Comparison of ENCODE assay signal across 15 cellular contexts in genomic region chr10:125049216-125049903, GRCh38.
DNase-seq lines count a peak whose midpoint lies in the region; TF ChIP-seq lines count a peak whose summit lies in the region.
"Had no signal": no experiment of that assay in that cellular context is flagged by ENCODE, and none has a peak within 500 bp of the region (broad histone marks: within the 10 kb centered on the region; RNA-seq: fewer than 3 reads in every experiment).

No MANE protein-coding gene starts in this region.

- DNase-seq in OCI-M2 (lab: John Stamatoyannopoulos, UW; ENCODE audit: unreplicated experiment), result peak; percentile 15
- no peak for DNase-seq in chondrocyte (ENCODE audit: low spot score)
- DNase-seq in type B pancreatic cell (ENCODE audit: extremely low spot score, unreplicated experiment), result no peak
- DNase-seq in CD8-positive, alpha-beta memory T cell, result no peak
- DNase-seq in activated naive CD4-positive, alpha-beta T cell treated with anti-CD3 and anti-CD28 coated beads for 36 hours, result no peak
- DNase-seq in brain microvascular endothelial cell, result no peak
- DNase-seq: activated CD8-positive, alpha-beta memory T cell treated with anti-CD3 and anti-CD28 coated beads, Interleukin-2, amount 50 U/mL, for 48 hours; CD8-positive, alpha-beta T cell; GF-D8; NCI-H1105 treated with DMSO at 0.1 percent for 48 hours; NCI-H2227 treated with DMSO at 0.1 percent for 48 hours had no signal

- H3K36me3 ChIP-seq in CD8-positive, alpha-beta memory T cell (ENCODE audit: insufficient read depth, low read length), result no peaks in the 10 kb centered on the region
- H3K36me3 ChIP-seq in brain microvascular endothelial cell (replicated peaks), result no peaks in the 10 kb centered on the region

- no peaks in the 10 kb centered on the region for H3K27me3 ChIP-seq in CD8-positive, alpha-beta memory T cell (ENCODE audit: insufficient read depth, low read length, poor library complexity, severe bottlenecking)
- no peaks in the 10 kb centered on the region for H3K27me3 ChIP-seq in brain microvascular endothelial cell (replicated peaks)

- H3K27me3 Mint-ChIP-seq in chondrocyte (ENCODE audit: low read depth) (no peaks in the 10 kb centered on the region), nephron (ENCODE audit: low read depth) (no peaks in the 10 kb centered on the region), type B pancreatic cell (no peaks in the 10 kb centered on the region)
- H3K27me3 Mint-ChIP-seq in CD8-positive, alpha-beta memory T cell, result peaks cover 4 to 20% of the 10 kb centered on the region in 2 donors
- H3K27me3 Mint-ChIP-seq in activated naive CD4-positive, alpha-beta T cell treated with anti-CD3 and anti-CD28 coated beads for 36 hours (ENCODE audit: low read depth), result no peaks in the 10 kb centered on the region

- POLR2A ChIA-PET in CD8-positive, alpha-beta memory T cell (lab: Charles Lee), result no interaction called here

- H3K27ac Mint-ChIP-seq in chondrocyte (ENCODE audit: unreplicated experiment) (peak overlapping the region; percentile 87), nephron (peak overlapping the region; percentile 58 to 80 (median 60)), type B pancreatic cell (peak overlapping the region; percentile 92)
- H3K27ac Mint-ChIP-seq in CD8-positive, alpha-beta memory T cell, result peak overlapping the region in 2 of 8 donors; percentile 23 to 55
- no peak overlapping the region for H3K27ac Mint-ChIP-seq in activated naive CD4-positive, alpha-beta T cell treated with anti-CD3 and anti-CD28 coated beads for 36 hours
- H3K27ac Mint-ChIP-seq: activated naive CD4-positive, alpha-beta T cell treated with anti-CD3 and anti-CD28 coated beads, Interleukin-2, amount 50 U/mL, for 72 hours; CD8-positive, alpha-beta T cell; memory B cell had no signal

- H3K4me1 Mint-ChIP-seq in chondrocyte (ENCODE audit: low read depth) (peaks cover 61% of the 10 kb centered on the region), nephron (peaks cover 61% of the 10 kb centered on the region), type B pancreatic cell (ENCODE audit: unreplicated experiment) (peaks cover 65% of the 10 kb centered on the region)
- H3K4me1 Mint-ChIP-seq in CD8-positive, alpha-beta memory T cell, result no peaks in the 10 kb centered on the region
- no peaks in the 10 kb centered on the region for H3K4me1 Mint-ChIP-seq in activated naive CD4-positive, alpha-beta T cell treated with anti-CD3 and anti-CD28 coated beads for 36 hours (ENCODE audit: low read depth)
- H3K4me1 Mint-ChIP-seq: memory B cell had no signal

- no peaks in the 10 kb centered on the region for H3K4me1 ChIP-seq in CD8-positive, alpha-beta memory T cell (ENCODE audit: insufficient read depth, low read length)

- in situ Hi-C loops in brain microvascular endothelial cell (cut with HindIII; ENCODE audit: low pct_ligation_motif_present, low sequenced_read_pairs), result no loop called here

- H3K27ac ChIP-seq in CD8-positive, alpha-beta memory T cell (ENCODE audit: low read depth, low read length), result no peak overlapping the region
- no peak overlapping the region for H3K27ac ChIP-seq in brain microvascular endothelial cell
- H3K27ac ChIP-seq: parathyroid adenoma had no signal

- H3K4me3 Mint-ChIP-seq in chondrocyte (ENCODE audit: unreplicated experiment) (no peak overlapping the region), nephron (no peak overlapping the region), type B pancreatic cell (peak overlapping the region; percentile 44)
- H3K4me3 Mint-ChIP-seq in CD8-positive, alpha-beta memory T cell, result no peak overlapping the region
- H3K4me3 Mint-ChIP-seq in activated naive CD4-positive, alpha-beta T cell treated with anti-CD3 and anti-CD28 coated beads for 36 hours, result no peak overlapping the region
- H3K4me3 Mint-ChIP-seq: CD8-positive, alpha-beta T cell; memory B cell had no signal

- TF ChIP-seq CTCF in chondrocyte (IDR thresholded peaks at IDR 0.05) (no peak), nephron (IDR thresholded peaks at IDR 0.05; ENCODE audit: unreplicated experiment in 3 of 3) (no peak), type B pancreatic cell (conservative IDR thresholded peaks at IDR 0.05) (no peak), brain microvascular endothelial cell (IDR thresholded peaks at IDR 0.05; ENCODE audit: low read depth, low read length, missing control alignments) (no peak)

- H3K36me3 Mint-ChIP-seq in chondrocyte (ENCODE audit: low read depth) (no peaks in the 10 kb centered on the region), nephron (ENCODE audit: low read depth) (peaks cover 19% of the 10 kb centered on the region), type B pancreatic cell (peaks cover 15% of the 10 kb centered on the region)
- H3K36me3 Mint-ChIP-seq in CD8-positive, alpha-beta memory T cell, result no peaks in the 10 kb centered on the region
- no peaks in the 10 kb centered on the region for H3K36me3 Mint-ChIP-seq in activated naive CD4-positive, alpha-beta T cell treated with anti-CD3 and anti-CD28 coated beads for 36 hours (ENCODE audit: low read depth)
- H3K36me3 Mint-ChIP-seq: activated naive CD4-positive, alpha-beta T cell treated with anti-CD3 and anti-CD28 coated beads, Interleukin-2, amount 50 U/mL, for 72 hours; CD8-positive, alpha-beta T cell; memory B cell had no signal

- intact Hi-C loops in activated naive CD4-positive, alpha-beta T cell treated with anti-CD3 and anti-CD28 coated beads for 36 hours (cut with micrococcal nuclease), result loop anchor here (5.0 kb wide), 1 partner anchor 653 kb away; no protein-coding TSS in a partner anchor

- no peak overlapping the region for H3K4me3 ChIP-seq in CD8-positive, alpha-beta memory T cell (ENCODE audit: low read length)
- H3K4me3 ChIP-seq in brain microvascular endothelial cell (ENCODE audit: low read depth, low read length), result no peak overlapping the region

- H3K9me3 ChIP-seq in CD8-positive, alpha-beta memory T cell (ENCODE audit: low read length), result no peaks in the 10 kb centered on the region

- CTCF ChIA-PET in CD8-positive, alpha-beta memory T cell (lab: Charles Lee), result no interaction called here
- CTCF ChIA-PET in activated naive CD4-positive, alpha-beta T cell treated with anti-CD3 and anti-CD28 coated beads for 36 hours (lab: Charles Lee), result interaction anchor here (2.7 kb wide), 1 partner anchor 13 kb away, joined by 18 read pairs; no protein-coding TSS in a partner anchor

- H3K9me3 Mint-ChIP-seq in chondrocyte (ENCODE audit: low read depth) (no peaks in the 10 kb centered on the region), nephron (no peaks in the 10 kb centered on the region), type B pancreatic cell (no peaks in the 10 kb centered on the region)
- H3K9me3 Mint-ChIP-seq in CD8-positive, alpha-beta memory T cell, result no peaks in the 10 kb centered on the region
- H3K9me3 Mint-ChIP-seq in activated naive CD4-positive, alpha-beta T cell treated with anti-CD3 and anti-CD28 coated beads for 36 hours, result no peaks in the 10 kb centered on the region
- H3K9me3 Mint-ChIP-seq: activated naive CD4-positive, alpha-beta T cell treated with anti-CD3 and anti-CD28 coated beads, Interleukin-2, amount 50 U/mL, for 72 hours; CD8-positive, alpha-beta T cell; memory B cell had no signal
